Comparison of ENCODE assay signal across 7 cellular contexts in the genomic region with DNA sequence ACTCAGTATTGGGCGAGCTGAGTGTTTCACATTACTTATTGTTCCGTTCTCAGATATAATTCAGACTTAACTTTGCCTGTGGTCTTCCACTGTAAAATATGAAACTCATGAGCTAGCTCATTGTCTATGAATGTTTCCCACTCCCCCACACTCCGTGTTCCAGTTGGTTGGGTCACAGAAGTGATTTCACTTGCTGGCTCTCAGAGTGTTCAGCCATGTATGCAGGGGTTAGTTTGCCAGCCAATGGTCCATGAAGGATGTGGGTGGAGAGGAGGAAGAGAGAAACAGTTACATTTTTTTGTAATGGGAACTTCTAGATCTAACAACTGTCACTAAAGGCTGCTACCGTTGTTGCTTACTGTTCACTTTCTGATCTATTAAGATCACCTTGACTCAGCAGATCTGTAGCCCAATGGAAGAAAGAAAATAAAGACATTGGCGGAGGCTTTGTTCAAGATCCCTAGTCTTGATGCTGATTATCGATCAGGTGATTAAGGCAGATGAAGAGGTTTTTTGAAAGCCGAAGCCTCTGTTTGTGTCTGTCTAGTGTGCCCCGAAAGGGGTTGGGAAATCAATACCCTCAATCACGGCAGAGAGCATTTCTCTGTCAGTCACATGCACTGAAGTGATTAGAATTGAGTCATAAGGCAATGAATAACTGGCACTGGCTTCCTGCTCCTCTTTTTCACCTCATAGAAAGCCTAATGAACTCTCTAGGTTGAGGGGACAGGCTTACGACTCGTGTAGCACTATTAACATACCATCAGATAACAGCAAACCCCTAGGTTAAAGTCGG.
DNase-seq lines count a peak whose midpoint lies in the region; ATAC-seq, FAIRE-seq and TF ChIP-seq lines count a peak whose summit lies in the region.

No MANE protein-coding gene starts in this region.

- no peak overlapping the region for H2BK120ac ChIP-seq in H1 (replicated peaks; ENCODE audit: low read depth, low read length)

- peaks cover 0 to 4% (median 1%) of the 10 kb centered on the region in 4 experiments; a peak in 3 of 7 replicates for H3K4me1 ChIP-seq in H1 (replicated peaks in 1 of 4; ENCODE audit: control insufficient read depth in 3 of 4, insufficient read depth in 4 of 4, low read length in 3 of 4)

- H4K5ac ChIP-seq in H1 (ENCODE audit: insufficient read length, low read depth, low read length) = no peak overlapping the region

- no peak overlapping the region for H4K91ac ChIP-seq in H1 (replicated peaks; ENCODE audit: insufficient read length, low read length)

- no peak overlapping the region for H4K8ac ChIP-seq in H1 (ENCODE audit: extremely low read depth, insufficient read depth, low read length)

- no peaks in the 10 kb centered on the region for H3K36me3 ChIP-seq in H1 (ENCODE audit: control insufficient read depth in 2 of 4, insufficient read depth in 4 of 4, low read length in 3 of 4)

- H3K9ac ChIP-seq in H1 (replicated peaks in 1 of 4; ENCODE audit: extremely low read depth in 1 of 4, low read depth in 3 of 4, low read length in 3 of 4) = no peak overlapping the region

- no peak for FAIRE-seq in H1 (lab: Jason Lieb, UNC)

- H3K79me2 ChIP-seq in H1 (ENCODE audit: control insufficient read depth in 1 of 2, insufficient read depth in 2 of 2, low read length in 2 of 2) = no peaks in the 10 kb centered on the region

- no peak overlapping the region for H2BK15ac ChIP-seq in H1 (ENCODE audit: low read length)

- H2AK5ac ChIP-seq in H1 (ENCODE audit: low read depth, low read length) = no peak overlapping the region

- H2BK20ac ChIP-seq in H1 (ENCODE audit: low read length) = no peak overlapping the region

- no peak overlapping the region for H3K23ac ChIP-seq in H1 (ENCODE audit: insufficient read length)

- DNase-seq in H1 (ENCODE audit: low read depth in 1 of 2, low spot score in 2 of 2) (no peak), superior temporal gyrus (ENCODE audit: extremely low spot score) (peak; percentile 14), mesenteric fat pad (ENCODE audit: low spot score) (no peak), SHP77 (lab: John Stamatoyannopoulos, UW) (no peak), NCI-H2081 treated with DMSO at 0.1 percent for 48 hours (lab: John Stamatoyannopoulos, UW) (no peak)

- H3K79me1 ChIP-seq in H1 (ENCODE audit: low read depth, low read length) = no peaks in the 10 kb centered on the region

- no peak for TF ChIP-seq RAD21 in H1 (IDR thresholded peaks at IDR 0.05 in 1 of 2, conservative IDR thresholded peaks at IDR 0.05 in 1 of 2; ENCODE audit: low read depth in 2 of 2, low read length in 2 of 2)

- no peaks in the 10 kb centered on the region for H3K9me3 ChIP-seq in H1 (ENCODE audit: insufficient read depth in 2 of 2, low read depth in 1 of 2, low read length in 1 of 2)

- H4K20me1 ChIP-seq in H1 (replicated peaks in 1 of 2; ENCODE audit: control insufficient read depth in 1 of 2, insufficient read depth in 2 of 2, low read length in 2 of 2) = no peaks in the 10 kb centered on the region

- no peak for TF ChIP-seq POLR2A in H1 (IDR thresholded peaks at IDR 0.05; ENCODE audit: control extremely low read depth in 1 of 2, low read depth in 2 of 2, low read length in 2 of 2)

- H3K23me2 ChIP-seq in H1 (ENCODE audit: low read depth, low read length) = no peaks in the 10 kb centered on the region

- H3K56ac ChIP-seq in H1 (replicated peaks; ENCODE audit: insufficient read length, low read depth, low read length) = no peak overlapping the region

- H3K27me3 ChIP-seq in H1 (replicated peaks in 1 of 4; ENCODE audit: control insufficient read depth in 3 of 4, extremely low read depth in 1 of 4, insufficient read depth in 3 of 4, low read length in 3 of 4) = no peaks in the 10 kb centered on the region

- peak overlapping the region; percentile 53; the same call in 1 of the 2 replicates for H2BK12ac ChIP-seq in H1 (ENCODE audit: low read depth, low read length)

- H3K4ac ChIP-seq in H1 (replicated peaks; ENCODE audit: insufficient read length, low read depth, low read length) = no peak overlapping the region

- POLR2A ChIA-PET in H1 (lab: Charles Lee; ENCODE audit: partially characterized antibody) = no interaction called here

- WGBS in H1 (ENCODE audit: extremely low coverage in 1 of 2, insufficient coverage in 1 of 2, insufficient read length in 1 of 2, insufficient replicate concordance in 2 of 2, low coverage in 1 of 2, low lambda C conversion rate in 2 of 2, missing lambda C conversion rate in 1 of 2), 2 experiments = 92% methylated on average over 12 of the region's 12 CpGs; no CpG with 5 or more reads in 1 of the 2 experiments

- no peak overlapping the region for H3K27ac ChIP-seq in H1 (ENCODE audit: low read depth, low read length)

- H3K18ac ChIP-seq in H1 (ENCODE audit: extremely low read depth, low read length) = 0 out of 2 replicates have a peak overlapping the region, but pooled peaks have one; percentile 6

- ATAC-seq in GM19452 (IDR thresholded peaks at IDR 0.05; ENCODE audit: unreplicated experiment) = peak; percentile 93
- peak; percentile 97 for ATAC-seq in HG03108 (IDR thresholded peaks at IDR 0.05; ENCODE audit: unreplicated experiment)

- no peak overlapping the region for H2BK5ac ChIP-seq in H1 (ENCODE audit: low read depth, low read length)

- H3K4me3 ChIP-seq in H1 (ENCODE audit: extremely low read depth in 1 of 4, insufficient read depth in 2 of 4, low read depth in 3 of 4, low read length in 4 of 4) = no peak overlapping the region

- CTCF ChIA-PET in H1 (lab: Charles Lee; ENCODE audit: partially characterized antibody) = interaction anchor here (1.4 to 1.6 kb wide), 2 partner anchors 46 to 848 kb away, joined by 3 to 7 read pairs; no protein-coding TSS in a partner anchor

- H2AFZ ChIP-seq in H1 (ENCODE audit: low read length) = peak overlapping the region; percentile 86

- no peak overlapping the region for H3K4me2 ChIP-seq in H1 (ENCODE audit: insufficient read depth in 1 of 2, low read depth in 2 of 2, low read length in 2 of 2)

- no peak overlapping the region for H3K14ac ChIP-seq in H1 (ENCODE audit: insufficient read length)

- TF ChIP-seq EP300 in H1 (IDR thresholded peaks at IDR 0.05; ENCODE audit: borderline replicate concordance in 1 of 2, low read depth in 2 of 2, low read length in 2 of 2) = no peak

- TF ChIP-seq CTCF in H1 (IDR thresholded peaks at IDR 0.05; ENCODE audit: control extremely low read depth in 1 of 3, insufficient read depth in 1 of 3, low read depth in 1 of 3, low read length in 3 of 3) = no peak

TF ChIP-seq in H1, 55 proteins besides CTCF, POLR2A, EP300 and RAD21:
- no peak for TF ChIP-seq PHF8 (conservative IDR thresholded peaks at IDR 0.05; ENCODE audit: low read depth, low read length)
- TF ChIP-seq RXRA (IDR thresholded peaks at IDR 0.05; ENCODE audit: insufficient read depth, low read depth, low read length) = no peak
- no peak for TF ChIP-seq CBX8 (IDR thresholded peaks at IDR 0.05; ENCODE audit: borderline replicate concordance, low read depth, low read length)
- TF ChIP-seq SUZ12 (IDR thresholded peaks at IDR 0.05; ENCODE audit: low read length) = no peak
- no peak for TF ChIP-seq KDM4A (IDR thresholded peaks at IDR 0.05; ENCODE audit: low read depth, low read length, severe bottlenecking)
- TF ChIP-seq SIRT6 (IDR thresholded peaks at IDR 0.05; ENCODE audit: low read length) = no peak
- TF ChIP-seq KDM1A (IDR thresholded peaks at IDR 0.05; ENCODE audit: borderline replicate concordance, low read length) = no peak
- TF ChIP-seq GABPA (IDR thresholded peaks at IDR 0.05; ENCODE audit: borderline replicate concordance, insufficient read depth, low read length) = no peak
- TF ChIP-seq, protein P1, sequence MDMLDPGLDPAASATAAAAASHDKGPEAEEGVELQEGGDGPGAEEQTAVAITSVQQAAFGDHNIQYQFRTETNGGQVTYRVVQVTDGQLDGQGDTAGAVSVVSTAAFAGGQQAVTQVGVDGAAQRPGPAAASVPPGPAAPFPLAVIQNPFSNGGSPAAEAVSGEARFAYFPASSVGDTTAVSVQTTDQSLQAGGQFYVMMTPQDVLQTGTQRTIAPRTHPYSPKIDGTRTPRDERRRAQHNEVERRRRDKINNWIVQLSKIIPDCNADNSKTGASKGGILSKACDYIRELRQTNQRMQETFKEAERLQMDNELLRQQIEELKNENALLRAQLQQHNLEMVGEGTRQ (IDR thresholded peaks at IDR 0.05; ENCODE audit: low read length) = no peak
